1 cellular context compared by ENCODE assay signal in the genomic region with DNA sequence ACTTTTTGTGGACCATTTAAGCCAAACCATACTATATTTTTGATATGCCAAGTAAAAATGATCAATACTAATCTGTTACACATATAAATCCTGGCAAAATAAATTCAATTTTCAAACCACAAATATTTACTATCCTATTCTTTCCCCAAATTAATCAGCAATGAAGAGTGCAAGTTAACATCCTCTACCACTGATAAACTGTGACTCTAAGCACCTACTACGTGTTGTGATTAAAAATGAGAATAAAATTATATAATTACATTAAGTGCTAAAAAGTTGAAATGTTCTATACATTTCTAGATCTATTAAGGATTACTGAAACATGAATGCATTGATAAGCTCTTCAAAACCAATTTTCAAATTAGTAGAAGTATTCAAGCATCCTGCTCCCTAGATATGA.
TF ChIP-seq lines count a peak whose summit lies in the region.

No MANE protein-coding gene starts in this region.

TF ChIP-seq in GM12878, 131 proteins besides CTCF, POLR2A, EP300 and RAD21 (continued from another document):
- TF ChIP-seq ZBTB11 (CRISPR knock-in tag; IDR thresholded peaks at IDR 0.05), result no peak
- TF ChIP-seq GATAD2B (conservative IDR thresholded peaks at IDR 0.05; ENCODE audit: low read depth), result no peak
- TF ChIP-seq ZNF274 (IDR thresholded peaks at IDR 0.05; ENCODE audit: insufficient read depth, insufficient read length), result no peak
- TF ChIP-seq HDGF (IDR thresholded peaks at IDR 0.05), result no peak
- TF ChIP-seq RFX5 (IDR thresholded peaks at IDR 0.05; ENCODE audit: low read depth, low read length), result no peak
- TF ChIP-seq MYB (IDR thresholded peaks at IDR 0.05; ENCODE audit: borderline replicate concordance, low read depth, low read length), result no peak
- no peak for TF ChIP-seq ELK1 (IDR thresholded peaks at IDR 0.05; ENCODE audit: low read depth, low read length)
- TF ChIP-seq, protein P1, sequence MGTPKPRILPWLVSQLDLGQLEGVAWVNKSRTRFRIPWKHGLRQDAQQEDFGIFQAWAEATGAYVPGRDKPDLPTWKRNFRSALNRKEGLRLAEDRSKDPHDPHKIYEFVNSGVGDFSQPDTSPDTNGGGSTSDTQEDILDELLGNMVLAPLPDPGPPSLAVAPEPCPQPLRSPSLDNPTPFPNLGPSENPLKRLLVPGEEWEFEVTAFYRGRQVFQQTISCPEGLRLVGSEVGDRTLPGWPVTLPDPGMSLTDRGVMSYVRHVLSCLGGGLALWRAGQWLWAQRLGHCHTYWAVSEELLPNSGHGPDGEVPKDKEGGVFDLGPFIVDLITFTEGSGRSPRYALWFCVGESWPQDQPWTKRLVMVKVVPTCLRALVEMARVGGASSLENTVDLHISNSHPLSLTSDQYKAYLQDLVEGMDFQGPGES (IDR thresholded peaks at IDR 0.05), result no peak
- no peak for TF ChIP-seq MTA3 (IDR thresholded peaks at IDR 0.05; ENCODE audit: borderline replicate concordance, low read length)
- no peak for TF ChIP-seq ZNF384 (IDR thresholded peaks at IDR 0.05; ENCODE audit: borderline replicate concordance, low read depth, low read length)
- TF ChIP-seq KDM1A (IDR thresholded peaks at IDR 0.05; ENCODE audit: borderline replicate concordance), result no peak
- no peak for TF ChIP-seq CUX1 (IDR thresholded peaks at IDR 0.05; ENCODE audit: insufficient replicate concordance, low read depth, low read length)
